In genomic region chr14:105478624-105479305, GRCh38 we compare ENCODE assay signal across 1 cellular context.
TF ChIP-seq lines count a peak whose summit lies in the region.

No MANE protein-coding gene starts in this region.

TF ChIP-seq in WTC11, 78 proteins besides CTCF, POLR2A, EP300 and RAD21 (continued from another document):
- TF ChIP-seq ATF6 (CRISPR knock-in tag; IDR thresholded peaks at IDR 0.05): no peak
- TF ChIP-seq ZNF532 (CRISPR knock-in tag; IDR thresholded peaks at IDR 0.05; ENCODE audit: borderline replicate concordance): no peak
- no peak for TF ChIP-seq ATF2 (CRISPR knock-in tag; IDR thresholded peaks at IDR 0.05; ENCODE audit: borderline replicate concordance, low read depth)
- no peak for TF ChIP-seq KAT7 (CRISPR knock-in tag; IDR thresholded peaks at IDR 0.05; ENCODE audit: borderline replicate concordance)
- no peak for TF ChIP-seq ZNF423 (CRISPR knock-in tag; IDR thresholded peaks at IDR 0.05)
- no peak for TF ChIP-seq ELF4 (CRISPR knock-in tag; IDR thresholded peaks at IDR 0.05; ENCODE audit: low read depth)
- no peak for TF ChIP-seq CBFB (CRISPR knock-in tag; IDR thresholded peaks at IDR 0.05; ENCODE audit: low read depth)
